8 cellular contexts compared by ENCODE assay signal in genomic region chr17:18816489-18817371, GRCh38. TPM values are rescaled to one million over a fixed set of nuclear protein-coding genes. Genes with fewer than 3 reads are reported as not detected.
DNase-seq lines count a peak whose midpoint lies in the region; ATAC-seq, FAIRE-seq and TF ChIP-seq lines count a peak whose summit lies in the region.
"Not testable (repeated sequence)": the region's sequence is repeated elsewhere in the genome, so short reads cannot be mapped to it uniquely, and the experiment has no call there.

No MANE protein-coding gene starts in this region.

- H3K27ac ChIP-seq in astrocyte (ENCODE audit: low read depth, low read length); gastroesophageal sphincter; naive thymus-derived CD4-positive, alpha-beta T cell (ENCODE audit: low read depth, low read length): not testable (repeated sequence)

- H4K20me1 ChIP-seq in astrocyte (ENCODE audit: insufficient read depth, low read length): not testable (repeated sequence)

- not testable (repeated sequence) for TF ChIP-seq EP300 in gastroesophageal sphincter (IDR thresholded peaks at IDR 0.05)

- not testable (repeated sequence) for H3K9me3 ChIP-seq in astrocyte (ENCODE audit: insufficient read depth, low read depth, low read length); gastroesophageal sphincter; naive thymus-derived CD4-positive, alpha-beta T cell (ENCODE audit: control insufficient read depth in 2 of 3, low read length in 3 of 3)

- not testable (repeated sequence) for H3K4me1 ChIP-seq in astrocyte (ENCODE audit: insufficient read depth, low read length); gastroesophageal sphincter; naive thymus-derived CD4-positive, alpha-beta T cell (ENCODE audit: control insufficient read depth in 2 of 2, insufficient read depth in 2 of 2, low read length in 2 of 2)

- H3K27me3 ChIP-seq in astrocyte (ENCODE audit: insufficient read depth, low read length); gastroesophageal sphincter; naive thymus-derived CD4-positive, alpha-beta T cell (ENCODE audit: control insufficient read depth in 2 of 2, insufficient read depth in 2 of 2, low read length in 2 of 2): not testable (repeated sequence)

- peak; percentile 57 for ATAC-seq in gastroesophageal sphincter
- peak; percentile 82 for ATAC-seq in naive thymus-derived CD4-positive, alpha-beta T cell
- ATAC-seq in stimulated activated naive CD8-positive, alpha-beta T cell treated with anti-CD3 and anti-CD28 coated beads, Interleukin-15, Interleukin-2, amounts not matched to agents 100 U/mL and 50 U/mL, for 24 hours: peak; percentile 65

- not testable (repeated sequence) for TF ChIP-seq POLR2A in gastroesophageal sphincter (IDR thresholded peaks at IDR 0.05)

- TF ChIP-seq CTCF in D721Med (IDR thresholded peaks at IDR 0.05; ENCODE audit: insufficient read depth, missing control alignments) (peak; percentile 44), astrocyte (IDR thresholded peaks at IDR 0.05; ENCODE audit: insufficient read depth, low read depth, low read length) (peak; percentile 45), gastroesophageal sphincter (IDR thresholded peaks at IDR 0.05) (peak; percentile 45 to 67 (median 57))

- H3K27ac Mint-ChIP-seq in astrocyte (ENCODE audit: unreplicated experiment): not testable (repeated sequence)
- peak overlapping the region in 1 of 9 donors; percentile 33 for H3K27ac Mint-ChIP-seq in naive thymus-derived CD4-positive, alpha-beta T cell

- intact Hi-C loops in naive thymus-derived CD4-positive, alpha-beta T cell (cut with micrococcal nuclease): loop anchor here in 1 of 2 donors (10.0 kb wide), 1 partner anchor 188 kb away; the partner anchor contains the start of gene FAM83G

- not testable (repeated sequence) for H3K36me3 ChIP-seq in astrocyte (ENCODE audit: insufficient read depth, low read length); gastroesophageal sphincter; naive thymus-derived CD4-positive, alpha-beta T cell (ENCODE audit: control insufficient read depth in 2 of 3, insufficient read depth in 3 of 3, low read length in 3 of 3)

- WGBS in gastroesophageal sphincter (ENCODE audit: low coverage in 1 of 2), 2 donors: 42 to 44% methylated on average over 6 to 7 of the region's 9 CpGs

- FAIRE-seq in D721Med (lab: Jason Lieb, UNC): peak; percentile 94
- peak; percentile 78 for FAIRE-seq in astrocyte (lab: Jason Lieb, UNC)

- H3K4me1 Mint-ChIP-seq in astrocyte (ENCODE audit: low read depth, unreplicated experiment): not testable (repeated sequence)
- H3K4me1 Mint-ChIP-seq in naive thymus-derived CD4-positive, alpha-beta T cell: peaks cover 4 to 14% (median 9%) of the 10 kb centered on the region in 7 donors

- DNase-seq in D721Med (ENCODE audit: insufficient read length, low spot score): not testable (repeated sequence)
- DNase-seq in HS-5 (ENCODE audit: low read depth) (peak; percentile 19), NCI-H446 treated with DMSO at 0.1 percent for 48 hours (lab: John Stamatoyannopoulos, UW) (peak; percentile 46), T-helper 22 cell (ENCODE audit: low read depth) (peak; percentile 2), astrocyte (ENCODE audit: low read depth) (peak; percentile 69)
- DNase-seq in naive thymus-derived CD4-positive, alpha-beta T cell: peak in 8 of 9 donors; percentile 24 to 75 (median 59)
- peak; percentile 24 for DNase-seq in stimulated activated naive CD8-positive, alpha-beta T cell treated with anti-CD3 and anti-CD28 coated beads, Interleukin-15, Interleukin-2, amounts not matched to agents 100 U/mL and 50 U/mL, for 24 hours

- POLR2A ChIA-PET in naive thymus-derived CD4-positive, alpha-beta T cell (lab: Charles Lee): not testable (repeated sequence)

- H3K4me3 Mint-ChIP-seq in astrocyte (ENCODE audit: unreplicated experiment); naive thymus-derived CD4-positive, alpha-beta T cell: not testable (repeated sequence)

- H3K27me3 Mint-ChIP-seq in astrocyte (ENCODE audit: low read depth, unreplicated experiment); naive thymus-derived CD4-positive, alpha-beta T cell: not testable (repeated sequence)

- not testable (repeated sequence) for H3K36me3 Mint-ChIP-seq in astrocyte (ENCODE audit: low read depth, unreplicated experiment); naive thymus-derived CD4-positive, alpha-beta T cell

- H3K9ac ChIP-seq in astrocyte (ENCODE audit: low read length): not testable (repeated sequence)

- H3K4me2 ChIP-seq in astrocyte (ENCODE audit: low read length): not testable (repeated sequence)

- not testable (repeated sequence) for H3K9me3 Mint-ChIP-seq in astrocyte (ENCODE audit: unreplicated experiment); naive thymus-derived CD4-positive, alpha-beta T cell

- H2AFZ ChIP-seq in astrocyte (ENCODE audit: low read depth, low read length): not testable (repeated sequence)

- CTCF ChIA-PET in naive thymus-derived CD4-positive, alpha-beta T cell (lab: Charles Lee): interaction anchor here (0.7 kb wide), 1 partner anchor 143 kb away, joined by 3 read pairs; no protein-coding TSS in a partner anchor

- H3K4me3 ChIP-seq in astrocyte (ENCODE audit: insufficient read depth, low read depth, low read length); gastroesophageal sphincter; naive thymus-derived CD4-positive, alpha-beta T cell (ENCODE audit: low read length): not testable (repeated sequence)

- H3K79me2 ChIP-seq in astrocyte (ENCODE audit: insufficient read depth, low read length): not testable (repeated sequence)

RNA-seq across cellular contexts. Expression of gene TVP23B, which starts 35.7 kb away (rescaled TPM):
- total RNA-seq in astrocyte (39.0 and 42.6 TPM in 2 replicates), gastroesophageal sphincter (10 to 100 TPM; 23.5 to 58.6 (median 32.2) TPM)
- total RNA-seq in naive thymus-derived CD4-positive, alpha-beta T cell: 10 to 100 TPM; 13.2 to 31.6 (median 30.8) TPM
- polyA plus RNA-seq in naive thymus-derived CD4-positive, alpha-beta T cell: 10 to 100 TPM; 42.7 to 50.4 TPM

RNA-seq across cellular contexts. Expression of gene PRPSAP2, which starts 41.2 kb away (rescaled TPM):
- total RNA-seq in astrocyte (34.0 and 50.6 TPM in 2 replicates), gastroesophageal sphincter (10 to 100 TPM; 20.9 to 27.6 (median 23.4) TPM)
- total RNA-seq in naive thymus-derived CD4-positive, alpha-beta T cell: 10 to 100 TPM; 31.4 to 64.4 (median 59.4) TPM
- 10 to 100 TPM; 48.1 to 63.0 TPM for polyA plus RNA-seq in naive thymus-derived CD4-positive, alpha-beta T cell
